24 cellular contexts compared by ENCODE assay signal in genomic region chr13:47249296-47249695, GRCh38.
"Had no signal": no experiment of that assay in that cellular context is flagged by ENCODE, and none has a peak within 500 bp of the region (broad histone marks: within the 10 kb centered on the region; RNA-seq: fewer than 3 reads in every experiment).

No MANE protein-coding gene starts in this region.

- H3K4me1 ChIP-seq: heart right ventricle, left lung, psoas muscle, tibial nerve, upper lobe of left lung had no signal

- ATAC-seq: effector memory CD8-positive, alpha-beta T cell; heart right ventricle; left lung; naive thymus-derived CD8-positive, alpha-beta T cell; psoas muscle; right cardiac atrium; stimulated activated naive B cell treated with anti-CD40 and anti-IgM and Interleukin-4, amounts not matched to agents 10 μg/mL and 1 μg/mL and 100 μg/mL, for 72 hours had no signal

- H3K27ac ChIP-seq: esophagus squamous epithelium, foreskin keratinocyte, heart right ventricle, left lung, psoas muscle, thoracic aorta, tibial nerve, upper lobe of left lung had no signal

- H3K9me3 ChIP-seq: esophagus squamous epithelium, left lung, psoas muscle, thoracic aorta, tibial nerve, upper lobe of left lung had no signal

- H3K27me3 ChIP-seq: esophagus squamous epithelium, foreskin keratinocyte, heart right ventricle, left lung, tibial nerve, upper lobe of left lung had no signal

- H3K4me3 ChIP-seq: esophagus squamous epithelium, heart right ventricle, left lung, psoas muscle, tibial nerve, upper lobe of left lung had no signal

- DNase-seq: cortex of kidney; effector memory CD8-positive, alpha-beta T cell; erythroblast; esophagus squamous epithelium; glutamatergic neuron; heart right ventricle; hippocampal formation; left cardiac atrium; left lung; mesendoderm; midbrain; naive thymus-derived CD8-positive, alpha-beta T cell; nephron progenitor cell; posterior cingulate gyrus; psoas muscle; right cardiac atrium; small intestine; stimulated activated CD4-positive, alpha-beta T cell treated with anti-CD3 and anti-CD28 coated beads, Interleukin-15, amount 100 ng/mL, for 24 hours; stimulated activated CD4-positive, alpha-beta T cell treated with anti-CD3 and anti-CD28 coated beads, Interleukin-2, amount 100 ng/mL, for 48 hours; stimulated activated naive B cell treated with anti-CD40 and anti-IgM and Interleukin-4, amounts not matched to agents 10 μg/mL and 1 μg/mL and 100 μg/mL, for 72 hours; upper lobe of left lung had no signal

- H3K36me3 ChIP-seq: esophagus squamous epithelium, heart right ventricle, left lung, thoracic aorta, tibial nerve, upper lobe of left lung had no signal
